In genomic region chr17:182164-182751, GRCh38 we compare ENCODE assay signal across 12 cellular contexts. TPM values are rescaled to one million over a fixed set of nuclear protein-coding genes. Genes with fewer than 3 reads are reported as not detected.
A peak's percentile ranks its signal among the peaks of the same experiment; 100 is the strongest.
DNase-seq lines count a peak whose midpoint lies in the region; ATAC-seq and TF ChIP-seq lines count a peak whose summit lies in the region.
"Had no signal": no experiment of that assay in that cellular context is flagged by ENCODE, and none has a peak within 500 bp of the region (broad histone marks: within the 10 kb centered on the region; RNA-seq: fewer than 3 reads in every experiment).

No MANE protein-coding gene starts in this region.

- no peaks in the 10 kb centered on the region for H3K36me3 Mint-ChIP-seq in activated CD8-positive, alpha-beta T cell treated with anti-CD3 and anti-CD28 coated beads for 36 hours (ENCODE audit: low read depth)
- no peaks in the 10 kb centered on the region for H3K36me3 Mint-ChIP-seq in activated CD8-positive, alpha-beta T cell treated with anti-CD3 and anti-CD28 coated beads, Interleukin-2, amount 10 ng/mL, durations not matched to agents 7 days and 5 days (ENCODE audit: low read depth)
- no peaks in the 10 kb centered on the region for H3K36me3 Mint-ChIP-seq in activated naive CD8-positive, alpha-beta T cell treated with anti-CD3 and anti-CD28 coated beads, Interleukin-2, amount 50 U/mL, for 24 hours (ENCODE audit: low read depth)
- H3K36me3 Mint-ChIP-seq in stimulated activated effector memory CD8-positive, alpha-beta T cell treated with anti-CD3 and anti-CD28 coated beads, Interleukin-12 subunit alpha, Interleukin-12 subunit beta, amount 100 ng/mL, for 72 hours: no peaks in the 10 kb centered on the region

- H3K4me1 Mint-ChIP-seq in activated CD8-positive, alpha-beta T cell treated with anti-CD3 and anti-CD28 coated beads for 36 hours (ENCODE audit: low read depth): peaks cover 3% of the 10 kb centered on the region
- no peaks in the 10 kb centered on the region for H3K4me1 Mint-ChIP-seq in activated CD8-positive, alpha-beta T cell treated with anti-CD3 and anti-CD28 coated beads, Interleukin-2, amount 10 ng/mL, durations not matched to agents 7 days and 5 days (ENCODE audit: low read depth)
- peaks cover 15% of the 10 kb centered on the region for H3K4me1 Mint-ChIP-seq in activated naive CD8-positive, alpha-beta T cell treated with anti-CD3 and anti-CD28 coated beads, Interleukin-2, amount 50 U/mL, for 24 hours
- H3K4me1 Mint-ChIP-seq in stimulated activated effector memory CD8-positive, alpha-beta T cell treated with anti-CD3 and anti-CD28 coated beads, Interleukin-12 subunit alpha, Interleukin-12 subunit beta, amount 100 ng/mL, for 72 hours: peaks cover 15% of the 10 kb centered on the region

- H3K4me1 ChIP-seq in left lung: peaks cover 0 to 43% of the 10 kb centered on the region in 2 donors

- DNase-seq in activated CD8-positive, alpha-beta T cell treated with anti-CD3 and anti-CD28 coated beads for 36 hours: no peak
- DNase-seq in activated CD8-positive, alpha-beta T cell treated with anti-CD3 and anti-CD28 coated beads, Interleukin-2, amount 10 ng/mL, durations not matched to agents 7 days and 5 days: no peak
- DNase-seq in activated naive CD8-positive, alpha-beta T cell treated with anti-CD3 and anti-CD28 coated beads, Interleukin-2, amount 50 U/mL, for 24 hours: no peak
- DNase-seq in left lung: peak in 1 of 2 donors; percentile 47
- no peak for DNase-seq in stimulated activated effector memory CD8-positive, alpha-beta T cell treated with anti-CD3 and anti-CD28 coated beads, Interleukin-12 subunit alpha, Interleukin-12 subunit beta, amount 100 ng/mL, for 72 hours (ENCODE audit: low spot score in 2 of 2)
- no peak for DNase-seq in foreskin fibroblast
- no peak for DNase-seq in effector CD8-positive, alpha-beta T cell (lab: John Stamatoyannopoulos, UW)
- DNase-seq: activated gamma-delta T cell treated with Interleukin-2 at 50 U/mL for 16 hours, sigmoid colon had no signal

- POLR2A ChIA-PET in activated CD8-positive, alpha-beta T cell treated with anti-CD3 and anti-CD28 coated beads for 36 hours (lab: Charles Lee): no interaction called here
- POLR2A ChIA-PET in activated CD8-positive, alpha-beta T cell treated with anti-CD3 and anti-CD28 coated beads, Interleukin-2, amount 10 ng/mL, durations not matched to agents 7 days and 5 days (lab: Charles Lee): no interaction called here

- peak; percentile 10 for ATAC-seq in activated CD8-positive, alpha-beta T cell treated with anti-CD3 and anti-CD28 coated beads for 36 hours
- no peak for ATAC-seq in activated CD8-positive, alpha-beta T cell treated with anti-CD3 and anti-CD28 coated beads, Interleukin-2, amount 10 ng/mL, durations not matched to agents 7 days and 5 days
- ATAC-seq in activated naive CD8-positive, alpha-beta T cell treated with anti-CD3 and anti-CD28 coated beads, Interleukin-2, amount 50 U/mL, for 24 hours: no peak
- ATAC-seq in left lung: peak; percentile 89
- ATAC-seq in stimulated activated effector memory CD8-positive, alpha-beta T cell treated with anti-CD3 and anti-CD28 coated beads, Interleukin-12 subunit alpha, Interleukin-12 subunit beta, amount 100 ng/mL, for 72 hours: no peak
- no peak for ATAC-seq in GM18505 (IDR thresholded peaks at IDR 0.05; ENCODE audit: unreplicated experiment)

- no peak for TF ChIP-seq POLR2A in GM18505 (IDR thresholded peaks at IDR 0.05; ENCODE audit: borderline replicate concordance, extremely low read depth, insufficient read depth, insufficient read length)

- TF ChIP-seq CTCF in activated CD8-positive, alpha-beta T cell treated with anti-CD3 and anti-CD28 coated beads for 36 hours (IDR thresholded peaks at IDR 0.05): no peak
- no peak for TF ChIP-seq CTCF in left lung (IDR thresholded peaks at IDR 0.05)
- no peak for TF ChIP-seq CTCF in foreskin fibroblast (IDR thresholded peaks at IDR 0.05; ENCODE audit: low read depth, low read length)

- intact Hi-C loops in activated CD8-positive, alpha-beta T cell treated with anti-CD3 and anti-CD28 coated beads for 36 hours (cut with micrococcal nuclease): no loop called here
- intact Hi-C loops in left lung (cut with DNase I): no loop called here

- no peak overlapping the region for H3K4me3 Mint-ChIP-seq in activated CD8-positive, alpha-beta T cell treated with anti-CD3 and anti-CD28 coated beads for 36 hours
- H3K4me3 Mint-ChIP-seq in activated CD8-positive, alpha-beta T cell treated with anti-CD3 and anti-CD28 coated beads, Interleukin-2, amount 10 ng/mL, durations not matched to agents 7 days and 5 days: no peak overlapping the region
- peak overlapping the region; percentile 38 for H3K4me3 Mint-ChIP-seq in activated naive CD8-positive, alpha-beta T cell treated with anti-CD3 and anti-CD28 coated beads, Interleukin-2, amount 50 U/mL, for 24 hours
- H3K4me3 Mint-ChIP-seq in stimulated activated effector memory CD8-positive, alpha-beta T cell treated with anti-CD3 and anti-CD28 coated beads, Interleukin-12 subunit alpha, Interleukin-12 subunit beta, amount 100 ng/mL, for 72 hours: peak overlapping the region; percentile 42

- H3K27me3 ChIP-seq in left lung: peaks cover 21 to 60% of the 10 kb centered on the region in 2 donors

- H3K9me3 Mint-ChIP-seq in activated CD8-positive, alpha-beta T cell treated with anti-CD3 and anti-CD28 coated beads for 36 hours: no peaks in the 10 kb centered on the region
- no peaks in the 10 kb centered on the region for H3K9me3 Mint-ChIP-seq in activated CD8-positive, alpha-beta T cell treated with anti-CD3 and anti-CD28 coated beads, Interleukin-2, amount 10 ng/mL, durations not matched to agents 7 days and 5 days (ENCODE audit: insufficient read depth)
- no peaks in the 10 kb centered on the region for H3K9me3 Mint-ChIP-seq in activated naive CD8-positive, alpha-beta T cell treated with anti-CD3 and anti-CD28 coated beads, Interleukin-2, amount 50 U/mL, for 24 hours
- H3K9me3 Mint-ChIP-seq in stimulated activated effector memory CD8-positive, alpha-beta T cell treated with anti-CD3 and anti-CD28 coated beads, Interleukin-12 subunit alpha, Interleukin-12 subunit beta, amount 100 ng/mL, for 72 hours: no peaks in the 10 kb centered on the region

- H3K27me3 Mint-ChIP-seq in activated CD8-positive, alpha-beta T cell treated with anti-CD3 and anti-CD28 coated beads for 36 hours: peaks cover 31% of the 10 kb centered on the region
- H3K27me3 Mint-ChIP-seq in activated CD8-positive, alpha-beta T cell treated with anti-CD3 and anti-CD28 coated beads, Interleukin-2, amount 10 ng/mL, durations not matched to agents 7 days and 5 days (ENCODE audit: low read depth): peaks cover 38% of the 10 kb centered on the region
- H3K27me3 Mint-ChIP-seq in activated naive CD8-positive, alpha-beta T cell treated with anti-CD3 and anti-CD28 coated beads, Interleukin-2, amount 50 U/mL, for 24 hours: peaks cover 35% of the 10 kb centered on the region

- CTCF ChIA-PET in activated CD8-positive, alpha-beta T cell treated with anti-CD3 and anti-CD28 coated beads for 36 hours (lab: Charles Lee): no interaction called here
- CTCF ChIA-PET in activated CD8-positive, alpha-beta T cell treated with anti-CD3 and anti-CD28 coated beads, Interleukin-2, amount 10 ng/mL, durations not matched to agents 7 days and 5 days (lab: Charles Lee): no interaction called here

- H3K27ac Mint-ChIP-seq in activated CD8-positive, alpha-beta T cell treated with anti-CD3 and anti-CD28 coated beads for 36 hours: no peak overlapping the region
- H3K27ac Mint-ChIP-seq in activated CD8-positive, alpha-beta T cell treated with anti-CD3 and anti-CD28 coated beads, Interleukin-2, amount 10 ng/mL, durations not matched to agents 7 days and 5 days: no peak overlapping the region
- no peak overlapping the region for H3K27ac Mint-ChIP-seq in activated naive CD8-positive, alpha-beta T cell treated with anti-CD3 and anti-CD28 coated beads, Interleukin-2, amount 50 U/mL, for 24 hours
- H3K27ac Mint-ChIP-seq in stimulated activated effector memory CD8-positive, alpha-beta T cell treated with anti-CD3 and anti-CD28 coated beads, Interleukin-12 subunit alpha, Interleukin-12 subunit beta, amount 100 ng/mL, for 72 hours: no peak overlapping the region

- no peaks in the 10 kb centered on the region for H3K9me3 ChIP-seq in left lung
- H3K9me3 ChIP-seq: sigmoid colon had no signal

- H3K4me3 ChIP-seq in left lung: no peak overlapping the region
- H3K4me3 ChIP-seq in foreskin fibroblast (ENCODE audit: low read depth in 1 of 2, low read length in 2 of 2): no peak overlapping the region

- no peak overlapping the region for H3K27ac ChIP-seq in left lung

- no peaks in the 10 kb centered on the region for H3K36me3 ChIP-seq in left lung
- H3K36me3 ChIP-seq: sigmoid colon had no signal

RNA-seq across cellular contexts. Expression of gene DOC2B, which starts 0.8 kb away (rescaled TPM):
- not detected for total RNA-seq in activated CD8-positive, alpha-beta T cell treated with anti-CD3 and anti-CD28 coated beads for 36 hours
- total RNA-seq in activated CD8-positive, alpha-beta T cell treated with anti-CD3 and anti-CD28 coated beads, Interleukin-2, amount 10 ng/mL, durations not matched to agents 7 days and 5 days: not detected
- total RNA-seq in left lung: 1 to 10 TPM; 2.4 to 6.9 TPM
- total RNA-seq: fibroblast of lung had no signal

RNA-seq across cellular contexts. Expression of gene SCGB1C2, which starts 44.9 kb away (rescaled TPM):
- total RNA-seq in activated CD8-positive, alpha-beta T cell treated with anti-CD3 and anti-CD28 coated beads for 36 hours: not detected
- not detected for total RNA-seq in activated CD8-positive, alpha-beta T cell treated with anti-CD3 and anti-CD28 coated beads, Interleukin-2, amount 10 ng/mL, durations not matched to agents 7 days and 5 days
- total RNA-seq in left lung: not detected
- total RNA-seq: fibroblast of lung, sigmoid colon, SK-MEL-5 had no signal

Comparison
In these comparisons a context has a peak if more than half of its experiments do, and no peak if none do; other contexts are left out.
1. ATAC-seq: peak in activated CD8-positive, alpha-beta T cell treated with anti-CD3 and anti-CD28 coated beads for 36 hours (single experiment) and left lung (single experiment); none in activated CD8-positive, alpha-beta T cell treated with anti-CD3 and anti-CD28 coated beads, Interleukin-2, amount 10 ng/mL, durations not matched to agents 7 days and 5 days (single experiment), activated naive CD8-positive, alpha-beta T cell treated with anti-CD3 and anti-CD28 coated beads, Interleukin-2, amount 50 U/mL, for 24 hours (single experiment), stimulated activated effector memory CD8-positive, alpha-beta T cell treated with anti-CD3 and anti-CD28 coated beads, Interleukin-12 subunit alpha, Interleukin-12 subunit beta, amount 100 ng/mL, for 72 hours (single experiment) and GM18505 (single experiment).
2. H3K4me3 Mint-ChIP-seq: peak in activated naive CD8-positive, alpha-beta T cell treated with anti-CD3 and anti-CD28 coated beads, Interleukin-2, amount 50 U/mL, for 24 hours (single experiment) and stimulated activated effector memory CD8-positive, alpha-beta T cell treated with anti-CD3 and anti-CD28 coated beads, Interleukin-12 subunit alpha, Interleukin-12 subunit beta, amount 100 ng/mL, for 72 hours (single experiment); none in activated CD8-positive, alpha-beta T cell treated with anti-CD3 and anti-CD28 coated beads for 36 hours (single experiment) and activated CD8-positive, alpha-beta T cell treated with anti-CD3 and anti-CD28 coated beads, Interleukin-2, amount 10 ng/mL, durations not matched to agents 7 days and 5 days (single experiment).